Comparison of ENCODE assay signal across 18 cellular contexts in the genomic region with DNA sequence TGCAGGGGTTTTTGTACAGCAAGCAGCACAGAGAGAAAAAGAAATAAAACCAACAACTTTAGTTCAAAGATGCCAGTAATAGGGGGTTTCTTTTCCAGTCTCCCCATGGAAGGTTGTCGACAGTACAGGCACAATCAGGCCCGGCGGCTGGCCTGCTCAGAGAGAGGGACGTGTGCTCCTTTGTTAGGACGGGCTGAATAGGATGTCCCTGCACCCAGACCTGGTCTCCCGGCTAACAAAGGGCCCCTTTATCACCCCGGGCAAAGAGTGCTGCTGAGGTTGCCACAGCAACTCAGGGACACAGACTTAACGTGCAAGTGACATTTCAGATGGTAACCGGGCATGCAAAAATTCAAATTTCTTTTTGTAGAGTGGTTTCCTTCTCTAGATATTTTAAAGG. TPM values are rescaled to one million over a fixed set of nuclear protein-coding genes. Genes with fewer than 3 reads are reported as not detected.
DNase-seq lines count a peak whose midpoint lies in the region; TF ChIP-seq lines count a peak whose summit lies in the region.
"Had no signal": no experiment of that assay in that cellular context is flagged by ENCODE, and none has a peak within 500 bp of the region (broad histone marks: within the 10 kb centered on the region; RNA-seq: fewer than 3 reads in every experiment).

No MANE protein-coding gene starts in this region.

- H3K4me1 ChIP-seq in hepatocyte (ENCODE audit: insufficient read depth) (peaks cover 8% of the 10 kb centered on the region), neuron (ENCODE audit: insufficient read depth, low read length) (peaks cover 39% of the 10 kb centered on the region)

- peak; percentile 6 for DNase-seq in G401 (ENCODE audit: low spot score)
- DNase-seq in NCI-H526 treated with DMSO at 0.1 percent for 48 hours (lab: John Stamatoyannopoulos, UW) = peak; percentile 84
- DNase-seq in hepatocyte (ENCODE audit: low spot score) = peak; percentile 40
- DNase-seq in NCI-H82 treated with DMSO at 0.1 percent for 48 hours (lab: John Stamatoyannopoulos, UW; ENCODE audit: unreplicated experiment) = no peak
- no peak for DNase-seq in HPDE6-E6E7 (ENCODE audit: extremely low spot score)
- DNase-seq in SKM-1 treated with dmso at 0.1 percent for 144 hours (lab: John Stamatoyannopoulos, UW; ENCODE audit: unreplicated experiment) = no peak
- DNase-seq in activated naive CD4-positive, alpha-beta T cell treated with Interleukin-2 at 50 U/mL for 16 hours = no peak
- DNase-seq: activated CD4-positive, alpha-beta T cell treated with anti-CD3 and anti-CD28 coated beads for 48 hours; activated gamma-delta T cell; amniotic stem cell; NCI-H2107; NCI-H69; stimulated activated CD4-positive, alpha-beta T cell treated with anti-CD3 and anti-CD28 coated beads, Interleukin-2, amount 100 ng/mL, for 48 hours; trophoblast cell had no signal

- WGBS in hepatocyte (ENCODE audit: low lambda C conversion rate, missing lambda C conversion rate) = 40% methylated on average over 9 of the region's 9 CpGs

- H2AFZ ChIP-seq in hepatocyte (peak overlapping the region; percentile 52), neuron (ENCODE audit: low read depth, low read length) (peak overlapping the region; percentile 76)

- no peaks in the 10 kb centered on the region for H3K79me2 ChIP-seq in hepatocyte

- H3K4me3 ChIP-seq in hepatocyte = no peak overlapping the region
- H3K4me3 ChIP-seq in neuron (ENCODE audit: low read length) = no peak overlapping the region
- H3K4me3 ChIP-seq: gastroesophageal sphincter, skin epidermis had no signal

- no peak for TF ChIP-seq CTCF in hepatocyte (IDR thresholded peaks at IDR 0.05; ENCODE audit: poor library complexity)

- in situ Hi-C loops in G401 (cut with HindIII; ENCODE audit: low sequenced_read_pairs) = no loop called here

- H3K36me3 ChIP-seq in hepatocyte (replicated peaks; ENCODE audit: insufficient read depth, low read depth) = no peaks in the 10 kb centered on the region
- H3K36me3 ChIP-seq in neuron (ENCODE audit: insufficient read depth, low read length) = no peaks in the 10 kb centered on the region
- H3K36me3 ChIP-seq: gastroesophageal sphincter had no signal

- H4K20me1 ChIP-seq in hepatocyte (ENCODE audit: insufficient read depth, poor library complexity, severe bottlenecking) = no peaks in the 10 kb centered on the region

- no peaks in the 10 kb centered on the region for H3K27me3 ChIP-seq in hepatocyte
- no peaks in the 10 kb centered on the region for H3K27me3 ChIP-seq in neuron (ENCODE audit: insufficient read depth, low read length)
- H3K27me3 ChIP-seq: gastroesophageal sphincter had no signal

- H3K9me2 ChIP-seq in hepatocyte (replicated peaks; ENCODE audit: insufficient read depth) = no peaks in the 10 kb centered on the region

- H3K9me3 ChIP-seq in hepatocyte (ENCODE audit: low read depth) = no peaks in the 10 kb centered on the region
- peaks cover 9% of the 10 kb centered on the region for H3K9me3 ChIP-seq in neuron (ENCODE audit: low read length)

- peak overlapping the region; percentile 11 for H3K4me2 ChIP-seq in hepatocyte
- H3K4me2 ChIP-seq: KMS-11 had no signal

- peak overlapping the region; percentile 1 for H3K27ac ChIP-seq in hepatocyte
- H3K27ac ChIP-seq: gastroesophageal sphincter, KMS-11, skin epidermis had no signal

RNA-seq across cellular contexts. Expression of a gene that starts 10.5 kb away (rescaled TPM):
- total RNA-seq in G401 (2014; rRNA removed; shearing (Covaris generic)) = 0.18 TPM in 1 of 2 replicates, not detected in the other
- total RNA-seq in hepatocyte = 0.87 and 2.8 TPM in 2 replicates
- polyA plus RNA-seq in hepatocyte = 12.1 and 13.4 TPM in 2 replicates

Comparison
In these comparisons a context has a peak if more than half of its experiments do, and no peak if none do; other contexts are left out.
1. DNase-seq: peak in G401 (single experiment), NCI-H526 treated with DMSO at 0.1 percent for 48 hours (single experiment) and hepatocyte (single experiment); none in NCI-H82 treated with DMSO at 0.1 percent for 48 hours (single experiment), HPDE6-E6E7 (single experiment), SKM-1 treated with dmso at 0.1 percent for 144 hours (single experiment) and activated naive CD4-positive, alpha-beta T cell treated with Interleukin-2 at 50 U/mL for 16 hours (single experiment).